In the genomic region with DNA sequence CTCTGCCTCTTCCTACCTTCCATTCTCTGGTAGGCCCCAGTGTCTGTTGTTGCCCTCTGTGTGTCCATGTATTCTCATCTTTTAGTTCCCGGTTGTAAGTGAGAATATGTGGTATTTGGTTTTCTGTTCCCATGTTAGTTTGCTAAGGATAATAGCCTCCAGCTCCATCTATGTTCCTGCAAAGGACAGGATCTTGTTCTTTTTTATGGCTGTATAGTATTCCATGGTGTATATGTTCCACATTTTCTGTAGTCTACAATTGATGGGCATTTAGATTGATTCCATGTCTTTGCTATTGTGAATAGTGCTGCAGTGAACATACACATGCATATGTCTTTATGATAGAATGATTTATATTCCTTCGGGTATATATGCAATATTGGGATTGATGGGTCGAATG, we compare ENCODE assay signal across 3 cellular contexts.
A peak's percentile ranks its signal among the peaks of the same experiment; 100 is the strongest.
DNase-seq lines count a peak whose midpoint lies in the region; ATAC-seq, FAIRE-seq and TF ChIP-seq lines count a peak whose summit lies in the region.
"Not testable (repeated sequence)": the region's sequence is repeated elsewhere in the genome, so short reads cannot be mapped to it uniquely, and the experiment has no call there.

No MANE protein-coding gene starts in this region.

- not testable (repeated sequence) for H3K79me2 ChIP-seq in K562 (ENCODE audit: control insufficient read depth, insufficient read depth, low read length)

- not testable (repeated sequence) for H2AFZ ChIP-seq in K562 (ENCODE audit: low read depth, low read length)

- not testable (repeated sequence) for TF ChIP-seq EP300 in K562 (IDR thresholded peaks at IDR 0.05; ENCODE audit: low read length)

- not testable (repeated sequence) for H3K4me3 ChIP-seq in HEK293 (ENCODE audit: low read depth, low read length); K562
- peak overlapping the region; percentile 29 for H3K4me3 ChIP-seq in endodermal cell (ENCODE audit: low read length)

- TF ChIP-seq RAD21 in K562 (CRISPR knock-in tag; conservative IDR thresholded peaks at IDR 0.05 in 1 of 2, IDR thresholded peaks at IDR 0.05 in 1 of 2) = not testable (repeated sequence)

- not testable (repeated sequence) for H3K27me3 Mint-ChIP-seq in endodermal cell (ENCODE audit: insufficient read depth)

- in situ Hi-C loops in K562 (cut with MboI) = not testable (repeated sequence)

- not testable (repeated sequence) for H4K20me1 ChIP-seq in K562 (replicated peaks; ENCODE audit: control insufficient read depth, insufficient read depth, low read length)

- H3K9me3 Mint-ChIP-seq in endodermal cell = peaks cover 36% of the 10 kb centered on the region

- not testable (repeated sequence) for H3K4me3 Mint-ChIP-seq in endodermal cell

- peaks cover 31% of the 10 kb centered on the region for H3K36me3 Mint-ChIP-seq in endodermal cell (ENCODE audit: low read depth)

- not testable (repeated sequence) for H3K9me1 ChIP-seq in K562 (ENCODE audit: control insufficient read depth, insufficient read depth, low read length)

- not testable (repeated sequence) for H3K27me3 ChIP-seq in K562 (ENCODE audit: control insufficient read depth in 2 of 2, insufficient read depth in 2 of 2, low read length in 2 of 2); endodermal cell (ENCODE audit: control insufficient read depth, insufficient read depth, low read length, poor library complexity, severe bottlenecking)

- not testable (repeated sequence) for H3K4me2 ChIP-seq in K562 (ENCODE audit: insufficient read depth, low read length)

- H3K36me3 ChIP-seq in HEK293 (ENCODE audit: control insufficient read depth in 2 of 2, insufficient read depth in 1 of 2, low read length in 2 of 2); K562 (ENCODE audit: control insufficient read depth, insufficient read depth, low read length); endodermal cell (ENCODE audit: control insufficient read depth, insufficient read depth, low read length): not testable (repeated sequence)

- WGBS in K562 (ENCODE audit: insufficient coverage, low coverage, missing lambda C conversion rate) = 4% methylated on average over 3 of the region's 3 CpGs
- 94% methylated on average over 3 of the region's 3 CpGs; no CpG with 5 or more reads in 1 of the 2 experiments for WGBS in endodermal cell (ENCODE audit: insufficient coverage in 1 of 2, insufficient read length in 1 of 2), 2 experiments

- FAIRE-seq in K562 (lab: Jason Lieb, UNC) = not testable (repeated sequence)

- not testable (repeated sequence) for ATAC-seq in K562

- H3K27ac ChIP-seq in HEK293 (ENCODE audit: extremely low read depth, low read depth, low read length); K562 (ENCODE audit: extremely low read depth, low read depth, low read length); endodermal cell (ENCODE audit: low read depth, low read length): not testable (repeated sequence)

- not testable (repeated sequence) for H3K9ac ChIP-seq in K562 (ENCODE audit: insufficient read depth in 1 of 2, low read depth in 2 of 2, low read length in 2 of 2); endodermal cell (ENCODE audit: extremely low read depth, low read length, poor library complexity, severe bottlenecking)

- intact Hi-C loops in K562 (cut with micrococcal nuclease) = not testable (repeated sequence)

- POLR2A ChIA-PET in HEK293 (lab: Yijun Ruan, JAX); K562 (lab: Yijun Ruan, JAX): not testable (repeated sequence)

- not testable (repeated sequence) for H3K4me1 Mint-ChIP-seq in endodermal cell

- not testable (repeated sequence) for H3K27ac Mint-ChIP-seq in endodermal cell

- DNase-seq in K562 (ENCODE audit: extremely low read depth in 1 of 4, low spot score in 3 of 4); endodermal cell: not testable (repeated sequence)

- not testable (repeated sequence) for TF ChIP-seq POLR2A in K562 (conservative IDR thresholded peaks at IDR 0.05)

- not testable (repeated sequence) for TF ChIP-seq CTCF in HEK293 (tag by site-specific recombination; IDR thresholded peaks at IDR 0.05); K562 (IDR thresholded peaks at IDR 0.05 in 2 of 3, conservative IDR thresholded peaks at IDR 0.05 in 1 of 3; ENCODE audit: insufficient read depth in 2 of 3, low read depth in 1 of 3, low read length in 3 of 3); endodermal cell (conservative IDR thresholded peaks at IDR 0.05)

- not testable (repeated sequence) for H3K9me3 ChIP-seq in HEK293 (ENCODE audit: control insufficient read depth, insufficient read depth, low read depth, low read length); K562 (replicated peaks; ENCODE audit: control insufficient read depth, insufficient read depth, low read depth, low read length)
- H3K9me3 ChIP-seq in endodermal cell (ENCODE audit: control insufficient read depth, low read length) = peaks cover 39% of the 10 kb centered on the region

- H3K4me1 ChIP-seq in HEK293 (ENCODE audit: control insufficient read depth, insufficient read depth, low read length); K562 (replicated peaks in 1 of 2; ENCODE audit: control insufficient read depth in 2 of 2, insufficient read depth in 2 of 2, low read length in 2 of 2); endodermal cell (ENCODE audit: control insufficient read depth, insufficient read depth, low read length): not testable (repeated sequence)

- not testable (repeated sequence) for BruUV-seq in K562 (replicated peaks; lab: Mats Ljungman, UMichigan)

- CTCF ChIA-PET in HEK293 (lab: Yijun Ruan, JAX) = interaction anchor here (0.6 kb wide), 1 partner anchor 231 kb away, joined by 3 read pairs; no protein-coding TSS in a partner anchor
- CTCF ChIA-PET in K562 (lab: Yijun Ruan, JAX; ENCODE audit: low intra/inter-chr PET ratio) = not testable (repeated sequence)

TF ChIP-seq in HEK293, 187 proteins besides CTCF, POLR2A, EP300 and RAD21:
- TF ChIP-seq ZNF146 (tag by site-specific recombination; IDR thresholded peaks at IDR 0.05) = peak; percentile 90
- TF ChIP-seq, protein P1, sequence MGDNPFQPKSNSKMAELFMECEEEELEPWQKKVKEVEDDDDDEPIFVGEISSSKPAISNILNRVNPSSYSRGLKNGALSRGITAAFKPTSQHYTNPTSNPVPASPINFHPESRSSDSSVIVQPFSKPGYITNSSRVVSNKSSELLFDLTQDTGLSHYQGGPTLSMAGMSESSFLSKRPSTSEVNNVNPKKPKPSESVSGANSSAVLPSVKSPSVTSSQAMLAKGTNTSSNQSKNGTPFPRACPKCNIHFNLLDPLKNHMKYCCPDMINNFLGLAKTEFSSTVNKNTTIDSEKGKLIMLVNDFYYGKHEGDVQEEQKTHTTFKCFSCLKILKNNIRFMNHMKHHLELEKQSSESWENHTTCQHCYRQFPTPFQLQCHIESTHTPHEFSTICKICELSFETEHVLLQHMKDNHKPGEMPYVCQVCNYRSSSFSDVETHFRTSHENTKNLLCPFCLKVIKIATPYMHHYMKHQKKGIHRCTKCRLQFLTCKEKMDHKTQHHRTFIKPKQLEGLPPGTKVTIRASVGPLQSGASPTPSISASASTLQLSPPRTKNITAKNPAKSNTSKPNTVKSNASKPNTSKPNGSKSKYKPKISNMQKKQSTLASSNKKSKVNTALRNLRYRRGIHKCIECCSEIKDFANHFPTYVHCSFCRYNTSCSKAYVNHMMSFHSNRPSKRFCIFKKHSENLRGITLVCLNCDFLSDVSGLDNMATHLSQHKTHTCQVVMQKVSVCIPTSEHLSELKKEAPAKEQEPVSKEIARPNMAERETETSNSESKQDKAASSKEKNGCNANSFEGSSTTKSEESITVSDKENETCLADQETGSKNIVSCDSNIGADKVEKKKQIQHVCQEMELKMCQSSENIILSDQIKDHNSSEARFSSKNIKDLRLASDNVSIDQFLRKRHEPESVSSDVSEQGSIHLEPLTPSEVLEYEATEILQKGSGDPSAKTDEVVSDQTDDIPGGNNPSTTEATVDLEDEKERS (tag by site-specific recombination; IDR thresholded peaks at IDR 0.05) = peak; percentile 73; the same call in 1 of the 2 replicates
- TF ChIP-seq, protein P2, sequence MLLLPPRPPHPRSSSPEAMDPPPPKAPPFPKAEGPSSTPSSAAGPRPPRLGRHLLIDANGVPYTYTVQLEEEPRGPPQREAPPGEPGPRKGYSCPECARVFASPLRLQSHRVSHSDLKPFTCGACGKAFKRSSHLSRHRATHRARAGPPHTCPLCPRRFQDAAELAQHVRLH (tag by site-specific recombination; IDR thresholded peaks at IDR 0.05) = peak; percentile 57; the same call in 1 of the 2 replicates

TF ChIP-seq in K562, 482 proteins besides CTCF, POLR2A, EP300 and RAD21:
- TF ChIP-seq ZNF146 (CRISPR knock-in tag; IDR thresholded peaks at IDR 0.05; ENCODE audit: unreplicated experiment) = peak; percentile 53
- TF ChIP-seq RBM25 (IDR thresholded peaks at IDR 0.05; ENCODE audit: low read depth, low read length, severe bottlenecking) = peak; percentile 20
